ENCODE assay signal across 8 cellular contexts in genomic region chr12:96399081-96399918, GRCh38. TPM values are rescaled to one million over a fixed set of nuclear protein-coding genes. Genes with fewer than 3 reads are reported as not detected.
DNase-seq lines count a peak whose midpoint lies in the region; ATAC-seq and TF ChIP-seq lines count a peak whose summit lies in the region.

No MANE protein-coding gene starts in this region.

- H3K4me1 Mint-ChIP-seq in dendritic cell treated with granulocyte-macrophage colony-stimulating factor and Interleukin-4, amounts not matched to agents 40 ng/mL and 50 ng/mL, for 4 days (ENCODE audit: low read depth), result peaks cover 21% of the 10 kb centered on the region

- H3K36me3 ChIP-seq in right lobe of liver, result no peaks in the 10 kb centered on the region

- peaks cover 13% of the 10 kb centered on the region for H3K36me3 Mint-ChIP-seq in dendritic cell treated with granulocyte-macrophage colony-stimulating factor and Interleukin-4, amounts not matched to agents 40 ng/mL and 50 ng/mL, for 4 days (ENCODE audit: low read depth)

- TF ChIP-seq CTCF in right lobe of liver (IDR thresholded peaks at IDR 0.05), result peak in 2 of 4 donors; percentile 8 to 17

- peak overlapping the region; percentile 81 to 86 (median 83) for H3K4me3 ChIP-seq in right lobe of liver

- no peak for TF ChIP-seq POLR2A in right lobe of liver (IDR thresholded peaks at IDR 0.05)

- intact Hi-C loops in dendritic cell treated with granulocyte-macrophage colony-stimulating factor and Interleukin-4, amounts not matched to agents 40 ng/mL and 50 ng/mL, for 4 days (cut with micrococcal nuclease), result loop anchor here (5.0 kb wide), 2 partner anchors 47 to 362 kb away; partner anchors contain the start of gene LTA4H
- intact Hi-C loops in right lobe of liver (cut with DNase I), result loop anchor here in 1 of 2 donors (10.0 kb wide), 1 partner anchor 164 kb away; no protein-coding TSS in a partner anchor

- peaks cover 0 to 33% (median 8%) of the 10 kb centered on the region in 4 donors for H3K4me1 ChIP-seq in right lobe of liver

- H3K9me3 Mint-ChIP-seq in dendritic cell treated with granulocyte-macrophage colony-stimulating factor and Interleukin-4, amounts not matched to agents 40 ng/mL and 50 ng/mL, for 4 days, result no peaks in the 10 kb centered on the region

- under 1% methylated on average over 40 of the region's 71 CpGs for WGBS in right lobe of liver (ENCODE audit: insufficient coverage, low coverage, low lambda C conversion rate, missing lambda C conversion rate)

- H3K27me3 Mint-ChIP-seq in dendritic cell treated with granulocyte-macrophage colony-stimulating factor and Interleukin-4, amounts not matched to agents 40 ng/mL and 50 ng/mL, for 4 days, result no peaks in the 10 kb centered on the region

- no peaks in the 10 kb centered on the region for H3K9me3 ChIP-seq in right lobe of liver

- H3K27ac ChIP-seq in right lobe of liver, result peak overlapping the region; percentile 95 to 98 (median 98)

- H3K4me3 Mint-ChIP-seq in dendritic cell treated with granulocyte-macrophage colony-stimulating factor and Interleukin-4, amounts not matched to agents 40 ng/mL and 50 ng/mL, for 4 days, result peak overlapping the region; percentile 90

- H3K27me3 ChIP-seq in right lobe of liver, result no peaks in the 10 kb centered on the region

- DNase-seq in NCI-H2227 (lab: John Stamatoyannopoulos, UW; ENCODE audit: unreplicated experiment), result peak; percentile 62
- no peak for DNase-seq in NCI-H2227 treated with DMSO at 0.1 percent for 48 hours (lab: John Stamatoyannopoulos, UW)
- peak; percentile 59 for DNase-seq in NCI-H146 (lab: John Stamatoyannopoulos, UW)
- DNase-seq in activated CD4-positive, alpha-beta T cell treated with anti-CD3 and anti-CD28 coated beads, Interleukin-2, amount 50 U/mL, for 1 hour, result peak; percentile 67
- peak; percentile 78 to 85 (median 84) for DNase-seq in right lobe of liver
- DNase-seq in stimulated activated CD4-positive, alpha-beta T cell treated with anti-CD3 and anti-CD28 coated beads, TNF-alpha, amount 100 ng/mL, for 24 hours (ENCODE audit: low read depth in 3 of 3), result peak; percentile 32 to 59 (median 48)

- peak overlapping the region; percentile 92 for H3K27ac Mint-ChIP-seq in dendritic cell treated with granulocyte-macrophage colony-stimulating factor and Interleukin-4, amounts not matched to agents 40 ng/mL and 50 ng/mL, for 4 days

- ATAC-seq in HG02642 (IDR thresholded peaks at IDR 0.05; ENCODE audit: poor library complexity, unreplicated experiment), result peak; percentile 44
- peak; percentile 63 to 74 (median 66) for ATAC-seq in right lobe of liver

RNA-seq across cellular contexts. Expression of gene CDK17, which starts 0.9 kb away (rescaled TPM):
- 10 to 100 TPM in 5 of 6 experiments, 1 to 10 TPM in 1; 8.9 to 16.1 (median 13.7) TPM for total RNA-seq in right lobe of liver
